In the genomic region with DNA sequence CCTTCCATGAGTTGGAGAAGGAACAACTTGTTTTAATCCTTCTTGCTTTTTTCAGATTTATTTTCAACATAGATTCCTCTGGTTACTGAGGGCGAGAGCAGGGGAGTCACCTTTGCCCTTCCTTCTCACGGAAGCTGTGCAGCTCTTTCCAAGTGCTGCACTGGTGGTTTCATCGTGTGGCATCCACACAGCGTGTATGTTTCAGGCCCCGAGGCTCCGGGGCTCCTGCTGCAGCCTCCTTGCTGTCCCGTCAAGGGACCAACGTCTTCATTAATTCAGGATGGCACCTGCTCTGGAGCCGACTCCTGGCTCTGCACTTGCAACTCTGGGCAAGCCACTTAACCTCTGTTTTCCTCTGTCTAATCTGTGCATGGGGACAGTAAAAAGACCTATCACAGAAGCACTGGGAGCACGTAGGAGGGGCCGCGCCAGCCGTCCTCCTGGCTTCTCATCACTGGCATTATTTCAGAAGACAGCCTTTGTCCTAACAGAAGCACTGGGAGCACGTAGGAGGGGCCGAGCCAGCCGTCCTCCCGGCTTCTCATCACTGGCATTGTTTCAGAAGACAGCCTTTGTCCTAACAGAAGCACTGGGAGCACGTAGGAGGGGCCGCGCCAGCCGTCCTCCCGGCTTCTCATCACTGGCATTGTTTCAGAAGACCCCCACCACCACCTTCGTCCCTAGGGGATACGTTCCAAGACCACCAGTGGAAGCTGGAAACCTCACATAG, we compare ENCODE assay signal across 27 cellular contexts.
DNase-seq lines count a peak whose midpoint lies in the region; ATAC-seq and TF ChIP-seq lines count a peak whose summit lies in the region.
"Had no signal": no experiment of that assay in that cellular context is flagged by ENCODE, and none has a peak within 500 bp of the region (broad histone marks: within the 10 kb centered on the region; RNA-seq: fewer than 3 reads in every experiment).

No MANE protein-coding gene starts in this region.

- ATAC-seq in upper lobe of right lung, result peak; percentile 57
- ATAC-seq: CD8-positive, alpha-beta T cell; gastrocnemius medialis had no signal

- POLR2A ChIA-PET in MCF 10A (lab: Yijun Ruan, JAX), result no interaction called here

- BruUV-seq in MCF 10A (replicated peaks; lab: Mats Ljungman, UMichigan) (no TSS peak), mammary epithelial cell (replicated peaks; lab: Mats Ljungman, UMichigan) (no TSS peak)

- no peak overlapping the region for H3K27ac ChIP-seq in mammary epithelial cell (ENCODE audit: insufficient read depth, low read depth, low read length)
- H3K27ac ChIP-seq in upper lobe of right lung, result no peak overlapping the region
- H3K27ac ChIP-seq: esophagus squamous epithelium, gastrocnemius medialis, neutrophil, Peyer's patch, SK-N-MC, thoracic aorta had no signal

- intact Hi-C loops in MCF 10A (cut with micrococcal nuclease), result no loop called here
- intact Hi-C loops in mammary epithelial cell (cut with micrococcal nuclease), result no loop called here
- intact Hi-C loops in upper lobe of right lung (cut with DNase I), result no loop called here

- CTCF ChIA-PET in MCF 10A (lab: Yijun Ruan, JAX), result no interaction called here
- CTCF ChIA-PET in mammary epithelial cell (lab: Charles Lee; ENCODE audit: low non-redundant PET), result no interaction called here

- dilution Hi-C loops in mammary epithelial cell (cut with HindIII; ENCODE audit: low sequenced_read_pairs), result loop anchor here (5.0 kb wide), 1 partner anchor 93 kb away; no protein-coding TSS in a partner anchor

- H3K4me2 ChIP-seq in mammary epithelial cell (ENCODE audit: insufficient read depth, low read depth, low read length), result no peak overlapping the region

- DNase-seq in MCF 10A (ENCODE audit: unreplicated experiment) (peak; percentile 6), mammary epithelial cell (no peak), dermis blood vessel endothelial cell (peak; percentile 4), nephron progenitor cell (peak; percentile 1), upper lobe of right lung (peak; percentile 75), retina (no peak), NCI-H1436 treated with DMSO at 0.1 percent for 48 hours (lab: John Stamatoyannopoulos, UW) (no peak)
- DNase-seq in effector CD8-positive, alpha-beta T cell (lab: John Stamatoyannopoulos, UW), result no peak
- DNase-seq: 8988T; activated CD4-positive, alpha-beta T cell treated with anti-CD3 and anti-CD28 coated beads for 4 hours; activated CD8-positive, alpha-beta memory T cell treated with anti-CD3 and anti-CD28 coated beads for 24 hours; activated T-cell treated with anti-CD3 and anti-CD28 coated beads, Interleukin-2, amount 50 U/mL, for 1 hour; cortex of kidney; DMS 273 treated with DMSO at 0.1 percent for 48 hours; esophagus squamous epithelium; gastrocnemius medialis; Kasumi-1; NCI-H1092 treated with DMSO at 0.1 percent for 48 hours; NCI-H2029 treated with DMSO at 0.1 percent for 48 hours; NCI-H446 treated with DMSO at 0.1 percent for 48 hours; Peyer's patch; stimulated activated CD4-positive, alpha-beta T cell treated with anti-CD3 and anti-CD28 coated beads, Interleukin-4, amount 100 ng/mL, for 24 hours; stimulated activated naive CD4-positive, alpha-beta T cell had no signal

- H3K27me3 ChIP-seq in mammary epithelial cell (ENCODE audit: insufficient read depth, low read length) (peaks cover 21% of the 10 kb centered on the region), upper lobe of right lung (peaks cover 8% of the 10 kb centered on the region)

- no peaks in the 10 kb centered on the region for H3K9me3 Mint-ChIP-seq in MCF 10A (ENCODE audit: unreplicated experiment)
- peaks cover 40% of the 10 kb centered on the region for H3K9me3 Mint-ChIP-seq in nephron progenitor cell

- H3K36me3 ChIP-seq in mammary epithelial cell (ENCODE audit: insufficient read depth, low read length) (no peaks in the 10 kb centered on the region), upper lobe of right lung (no peaks in the 10 kb centered on the region)
- H3K36me3 ChIP-seq: esophagus squamous epithelium, gastrocnemius medialis, neutrophil, Peyer's patch, thoracic aorta had no signal

- H3K4me3 ChIP-seq in mammary epithelial cell (replicated peaks in 1 of 3; ENCODE audit: insufficient read depth in 1 of 3, low read depth in 2 of 3, low read length in 3 of 3), result no peak overlapping the region
- no peak overlapping the region for H3K4me3 ChIP-seq in upper lobe of right lung
- H3K4me3 ChIP-seq: esophagus squamous epithelium, gastrocnemius medialis, Peyer's patch, SK-N-MC, thoracic aorta had no signal

- in situ Hi-C loops in mammary epithelial cell (cut with MboI; ENCODE audit: low sequenced_read_pairs in 2 of 2), result no loop called here

- under 1% methylated on average over 21 of the region's 24 CpGs for WGBS in mammary epithelial cell (ENCODE audit: low coverage, missing lambda C conversion rate)

- H3K4me3 Mint-ChIP-seq in MCF 10A (ENCODE audit: unreplicated experiment) (no peak overlapping the region), nephron progenitor cell (no peak overlapping the region)
- H3K4me3 Mint-ChIP-seq: CD8-positive, alpha-beta T cell had no signal

- no peaks in the 10 kb centered on the region for H3K36me3 Mint-ChIP-seq in MCF 10A (ENCODE audit: insufficient read depth, unreplicated experiment)
- peaks cover 8% of the 10 kb centered on the region for H3K36me3 Mint-ChIP-seq in nephron progenitor cell (ENCODE audit: low read depth)
- H3K36me3 Mint-ChIP-seq: CD8-positive, alpha-beta T cell had no signal

- no peak overlapping the region for H2AFZ ChIP-seq in mammary epithelial cell (ENCODE audit: low read depth, low read length)

- no peak for TF ChIP-seq CTCF in MCF 10A (IDR thresholded peaks at IDR 0.05; ENCODE audit: unreplicated experiment)
- TF ChIP-seq CTCF in mammary epithelial cell (conservative IDR thresholded peaks at IDR 0.05 in 1 of 2, IDR thresholded peaks at IDR 0.05 in 1 of 2; ENCODE audit: extremely low read depth in 1 of 2, insufficient read depth in 1 of 2, low read depth in 1 of 2, low read length in 2 of 2), result no peak
- no peak for TF ChIP-seq CTCF in nephron progenitor cell (IDR thresholded peaks at IDR 0.05)
- TF ChIP-seq CTCF in upper lobe of right lung (IDR thresholded peaks at IDR 0.05), result no peak

- no peak overlapping the region for H3K9ac ChIP-seq in mammary epithelial cell (ENCODE audit: insufficient read depth, low read length)

- H3K4me1 ChIP-seq in mammary epithelial cell (ENCODE audit: insufficient read depth, low read length) (no peaks in the 10 kb centered on the region), upper lobe of right lung (peaks cover 3% of the 10 kb centered on the region)
- H3K4me1 ChIP-seq: gastrocnemius medialis had no signal

- peaks cover 6% of the 10 kb centered on the region for H3K4me1 Mint-ChIP-seq in MCF 10A (ENCODE audit: insufficient read depth, unreplicated experiment)
- peaks cover 16% of the 10 kb centered on the region for H3K4me1 Mint-ChIP-seq in nephron progenitor cell

- no peaks in the 10 kb centered on the region for H4K20me1 ChIP-seq in mammary epithelial cell (ENCODE audit: insufficient read depth, low read length)

- H3K9me3 ChIP-seq in mammary epithelial cell (replicated peaks; ENCODE audit: insufficient read depth, low read length), result no peaks in the 10 kb centered on the region
- H3K9me3 ChIP-seq in upper lobe of right lung, result no peaks in the 10 kb centered on the region
- H3K9me3 ChIP-seq: esophagus squamous epithelium, gastrocnemius medialis, neutrophil, Peyer's patch had no signal

- no peak overlapping the region for H3K27ac Mint-ChIP-seq in MCF 10A (ENCODE audit: low read depth, unreplicated experiment)
- H3K27ac Mint-ChIP-seq in nephron progenitor cell, result no peak overlapping the region
- H3K27ac Mint-ChIP-seq: CD8-positive, alpha-beta T cell had no signal

- H3K27me3 Mint-ChIP-seq in MCF 10A (ENCODE audit: insufficient read depth, unreplicated experiment) (peaks cover 75% of the 10 kb centered on the region), nephron progenitor cell (ENCODE audit: low read depth, poor library complexity) (peaks cover 86% of the 10 kb centered on the region)

- H3K79me2 ChIP-seq in mammary epithelial cell (ENCODE audit: insufficient read depth, low read length), result no peaks in the 10 kb centered on the region

Comparison
In these comparisons a context has a peak if more than half of its experiments do, and no peak if none do; other contexts are left out.
1. DNase-seq: peak in MCF 10A (single experiment), dermis blood vessel endothelial cell (single experiment), nephron progenitor cell (single experiment) and upper lobe of right lung (single experiment); none in mammary epithelial cell (single experiment), effector CD8-positive, alpha-beta T cell (single experiment), retina (single experiment) and NCI-H1436 treated with DMSO at 0.1 percent for 48 hours (single experiment).